Comparison of ENCODE assay signal across 8 cellular contexts in genomic region chr14:105301103-105301914, GRCh38. TPM values are rescaled to one million over a fixed set of nuclear protein-coding genes. Genes with fewer than 3 reads are reported as not detected.
DNase-seq lines count a peak whose midpoint lies in the region; ATAC-seq, FAIRE-seq and TF ChIP-seq lines count a peak whose summit lies in the region.

No MANE protein-coding gene starts in this region.

- no peaks in the 10 kb centered on the region for H3K36me3 ChIP-seq in kidney (ENCODE audit: control insufficient read depth in 1 of 2, insufficient read depth in 2 of 2, low read length in 2 of 2)

- H3K4me3 ChIP-seq in kidney (ENCODE audit: low read length in 2 of 2): peak overlapping the region; percentile 69 to 76

- DNase-seq in AG20443 (ENCODE audit: low spot score) (peak; percentile 99), NCI-H446 (lab: John Stamatoyannopoulos, UW) (peak; percentile 95 to 96), cerebellar nuclear complex (lab: John Stamatoyannopoulos, UW) (peak; percentile 49 to 70), kidney (peak; percentile 99)
- peak; percentile 96 for DNase-seq in activated CD4-positive, alpha-beta T cell treated with anti-CD3 and anti-CD28 coated beads for 1 hour
- DNase-seq in stimulated activated CD4-positive, alpha-beta T cell treated with anti-CD3 and anti-CD28 coated beads, Interleukin-12 subunit alpha, Interleukin-12 subunit beta, amount 100 ng/mL, for 48 hours (ENCODE audit: low read depth in 2 of 3, low spot score in 1 of 3): peak; percentile 97 to 100 (median 99)

- H3K27ac ChIP-seq in kidney (ENCODE audit: low read depth in 2 of 2, low read length in 2 of 2): peak overlapping the region; percentile 93 to 99

- H3K9ac ChIP-seq in kidney (ENCODE audit: low read length in 2 of 2): peak overlapping the region; percentile 11 to 65

- ATAC-seq in GM19043 (IDR thresholded peaks at IDR 0.05; ENCODE audit: low read depth, unreplicated experiment): peak; percentile 46
- peak; percentile 54 for ATAC-seq in HG03342 (IDR thresholded peaks at IDR 0.05; ENCODE audit: unreplicated experiment)

- no peak for TF ChIP-seq CTCF in kidney (IDR thresholded peaks at IDR 0.05; ENCODE audit: borderline replicate concordance, extremely low read depth, insufficient read depth)

- FAIRE-seq in kidney (lab: Jason Lieb, UNC): no peak

- intact Hi-C loops in kidney (cut with DNase I): no loop called here

- H3K9me3 ChIP-seq in kidney (ENCODE audit: control insufficient read depth in 1 of 2, low read length in 2 of 2): no peaks in the 10 kb centered on the region

- H3K4me1 ChIP-seq in kidney (ENCODE audit: control insufficient read depth in 1 of 2, insufficient read depth in 1 of 2, low read depth in 1 of 2, low read length in 2 of 2): peaks cover 0 to 7% of the 10 kb centered on the region in 2 donors

RNA-seq across cellular contexts. Expression of gene BRF1, which starts 0.5 kb away (rescaled TPM):
- total RNA-seq in kidney: 34.1 TPM
- polyA plus RNA-seq in kidney (ENCODE audit: insufficient read depth, low read depth, low replicate concordance): 19.3 TPM

RNA-seq across cellular contexts. Expression of gene PACS2, which starts 13.2 kb away (rescaled TPM):
- 83.9 TPM for total RNA-seq in kidney
- polyA plus RNA-seq in kidney (ENCODE audit: insufficient read depth, low read depth, low replicate concordance): 35.7 TPM

RNA-seq across cellular contexts. Expression of gene BTBD6, which starts 53.0 kb away (rescaled TPM):
- 38.9 TPM for total RNA-seq in kidney
- polyA plus RNA-seq in kidney (ENCODE audit: insufficient read depth, low read depth, low replicate concordance): 33.3 TPM

Comparison
In these comparisons a context has a peak if more than half of its experiments do, and no peak if none do; other contexts are left out.
1. Peak in every context shown above with its lines: DNase-seq, ATAC-seq, H3K4me3 ChIP-seq and H3K27ac ChIP-seq.